In the genomic region with DNA sequence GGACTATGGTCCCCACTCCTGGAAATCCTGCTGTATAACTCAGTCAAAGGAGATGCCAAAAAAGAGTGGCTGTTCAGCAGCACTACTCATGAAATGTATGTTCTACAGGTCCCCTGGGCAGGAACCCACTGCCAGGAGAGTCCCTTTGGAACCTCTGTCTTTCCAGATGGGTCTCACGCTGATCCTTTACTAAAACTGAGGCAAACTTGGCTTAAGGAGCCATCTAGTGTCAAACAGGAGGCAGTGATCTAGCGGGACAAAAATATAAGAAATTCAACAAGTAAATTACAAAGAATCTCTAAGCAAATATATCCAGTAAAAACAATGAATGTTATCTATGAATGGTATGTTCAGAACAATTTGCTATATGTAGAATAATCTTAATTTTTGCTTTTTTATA, we compare ENCODE assay signal across 17 cellular contexts.
DNase-seq lines count a peak whose midpoint lies in the region; ATAC-seq, FAIRE-seq and TF ChIP-seq lines count a peak whose summit lies in the region.
"Had no signal": no experiment of that assay in that cellular context is flagged by ENCODE, and none has a peak within 500 bp of the region (broad histone marks: within the 10 kb centered on the region; RNA-seq: fewer than 3 reads in every experiment).

No MANE protein-coding gene starts in this region.

- H3K4me1 Mint-ChIP-seq in neural progenitor cell = peaks cover 8% of the 10 kb centered on the region
- H3K4me1 Mint-ChIP-seq: immature natural killer cell; stimulated activated naive B cell treated with anti-CD40 and anti-IgM and Interleukin-4, amounts not matched to agents 10 μg/mL and 1 μg/mL and 100 μg/mL, for 72 hours had no signal

- H3K4me3 ChIP-seq in GM12864 (ENCODE audit: low read depth, low read length) = no peak overlapping the region
- no peak overlapping the region for H3K4me3 ChIP-seq in LNCaP clone FGC (ENCODE audit: low read depth, low read length)
- no peak overlapping the region for H3K4me3 ChIP-seq in GM12878
- H3K4me3 ChIP-seq in neural progenitor cell = no peak overlapping the region
- H3K4me3 ChIP-seq: vagina had no signal

- SMC1A ChIA-PET in GM12878 (lab: Charles Lee; ENCODE audit: uncharacterized antibody, unreplicated experiment) = interaction anchor here (1.3 kb wide), 1 partner anchor 218 kb away, joined by 3 read pairs; no protein-coding TSS in a partner anchor

- ATAC-seq in GM12878 (no peak), GM19455 (IDR thresholded peaks at IDR 0.05; ENCODE audit: unreplicated experiment) (no peak)
- ATAC-seq: stimulated activated naive B cell treated with anti-CD40 and anti-IgM and Interleukin-4, amounts not matched to agents 10 μg/mL and 1 μg/mL and 100 μg/mL, for 72 hours had no signal

- H2AFZ ChIP-seq in GM12878 (ENCODE audit: control insufficient read depth, low read depth, low read length) (no peak overlapping the region), neural progenitor cell (replicated peaks) (no peak overlapping the region)

- H3K9me3 Mint-ChIP-seq in neural progenitor cell = no peaks in the 10 kb centered on the region
- H3K9me3 Mint-ChIP-seq: stimulated activated naive B cell treated with anti-CD40 and anti-IgM and Interleukin-4, amounts not matched to agents 10 μg/mL and 1 μg/mL and 100 μg/mL, for 72 hours; T-helper 2 cell treated with Interferon-gamma antibody and Interleukin-4, amounts not matched to agents 5 μg/mL and 100 μg/mL, for 36 hours had no signal

- H3K27ac ChIP-seq in GM12878 (ENCODE audit: control insufficient read depth, insufficient read depth) (no peak overlapping the region), neural progenitor cell (no peak overlapping the region)
- H3K27ac ChIP-seq: vagina had no signal

- DNase-seq in GM12864 (ENCODE audit: low read depth) = no peak
- DNase-seq in LNCaP clone FGC (ENCODE audit: low read depth) = no peak
- DNase-seq in GM12878 (ENCODE audit: low read depth, low spot score) = no peak
- no peak for DNase-seq in neural progenitor cell (ENCODE audit: low spot score)
- DNase-seq in dermis blood vessel endothelial cell = no peak
- DNase-seq in mucosa of gallbladder (ENCODE audit: low spot score) = no peak
- DNase-seq: activated CD4-positive, alpha-beta T cell treated with anti-CD3 and anti-CD28 coated beads, Interleukin-2, amount 50 U/mL, for 4 hours; anterior cingulate cortex; cortex of kidney; immature natural killer cell; mesenchymal stem cell; NCI-H1105 treated with DMSO at 0.1 percent for 48 hours; RPMI8226; stimulated activated naive B cell treated with anti-CD40 and anti-IgM and Interleukin-4, amounts not matched to agents 10 μg/mL and 1 μg/mL and 100 μg/mL, for 72 hours had no signal

- intact Hi-C loops in GM12878 (cut with micrococcal nuclease; ENCODE audit: unreplicated experiment) = no loop called here

- TF ChIP-seq CTCF in GM12864 (IDR thresholded peaks at IDR 0.05; ENCODE audit: low read depth, low read length, missing control alignments) = peak; percentile 11
- 0 out of 2 replicates have a peak, but pooled peaks have one; percentile 13 for TF ChIP-seq CTCF in LNCaP clone FGC (IDR thresholded peaks at IDR 0.05; ENCODE audit: control insufficient read depth, extremely low read depth, insufficient read depth)
- TF ChIP-seq CTCF in GM12878 (IDR thresholded peaks at IDR 0.05 in 2 of 3, conservative IDR thresholded peaks at IDR 0.05 in 1 of 3; ENCODE audit: control insufficient read depth in 2 of 3, extremely low read depth in 1 of 3, insufficient read depth in 1 of 3, low read depth in 3 of 3, low read length in 3 of 3) = 0 out of 6 replicates have a peak, but pooled peaks of 2 of the 3 experiments have one; percentile 1 to 13
- TF ChIP-seq CTCF in neural progenitor cell (IDR thresholded peaks at IDR 0.05) = peak; percentile 42

- H3K9ac ChIP-seq in GM12878 (ENCODE audit: control insufficient read depth, insufficient read depth, low read length) (no peak overlapping the region), neural progenitor cell (no peak overlapping the region)

- TF ChIP-seq POLR2A in GM12878 (IDR thresholded peaks at IDR 0.05; ENCODE audit: low read depth, low read length) = no peak

- H4K20me1 ChIP-seq in GM12878 (ENCODE audit: control insufficient read depth, insufficient read depth) (no peaks in the 10 kb centered on the region), neural progenitor cell (ENCODE audit: low read depth) (no peaks in the 10 kb centered on the region)

- H3K4me1 ChIP-seq in GM12878 (ENCODE audit: control insufficient read depth, insufficient read depth, low read length) (no peaks in the 10 kb centered on the region), neural progenitor cell (peaks cover 6% of the 10 kb centered on the region)

- POLR2A ChIA-PET in GM12878 (lab: Charles Lee) = no interaction called here

- TF ChIP-seq RAD21 in GM12878 (IDR thresholded peaks at IDR 0.05; ENCODE audit: insufficient read depth, low read depth, low read length) = peak; percentile 64

- in situ Hi-C loops in GM12878 (cut with MboI) = no loop called here

- RAD21 ChIA-PET in GM12878 (lab: Charles Lee; ENCODE audit: unreplicated experiment) = no interaction called here

- no TSS peak for BruUV-seq in GM12878 (replicated peaks; lab: Mats Ljungman, UMichigan)

- H3K9me3 ChIP-seq in GM12878 (replicated peaks; ENCODE audit: control insufficient read depth, insufficient read depth, low read length) (no peaks in the 10 kb centered on the region), neural progenitor cell (ENCODE audit: low read depth) (no peaks in the 10 kb centered on the region)
- H3K9me3 ChIP-seq: vagina had no signal

- no peak for FAIRE-seq in GM12878 (lab: Jason Lieb, UNC)

- H3K36me3 ChIP-seq in GM12878 (ENCODE audit: control insufficient read depth in 2 of 2, insufficient read depth in 2 of 2, low read length in 1 of 2) = no peaks in the 10 kb centered on the region
- no peaks in the 10 kb centered on the region for H3K36me3 ChIP-seq in neural progenitor cell
- H3K36me3 ChIP-seq: vagina had no signal

- no peak for TF ChIP-seq EP300 in GM12878 (IDR thresholded peaks at IDR 0.05; ENCODE audit: borderline replicate concordance in 1 of 2, control insufficient read depth in 1 of 2, low read depth in 2 of 2, low read length in 2 of 2)

- 12% methylated on average over 2 of the region's 2 CpGs for WGBS in GM12878 (ENCODE audit: insufficient coverage, insufficient replicate concordance, low lambda C conversion rate, missing lambda C conversion rate)

- CTCF ChIA-PET in GM12878 (lab: Yijun Ruan, JAX) = no interaction called here

- no peak overlapping the region for H3K4me2 ChIP-seq in GM12878 (ENCODE audit: control insufficient read depth, insufficient read depth)
- H3K4me2 ChIP-seq in neural progenitor cell = no peak overlapping the region

- no peaks in the 10 kb centered on the region for H3F3A ChIP-seq in neural progenitor cell (ENCODE audit: low read depth)

- H3K79me2 ChIP-seq in GM12878 (ENCODE audit: control insufficient read depth, insufficient read depth, low read length) = no peaks in the 10 kb centered on the region
- no peaks in the 10 kb centered on the region for H3K79me2 ChIP-seq in neural progenitor cell (ENCODE audit: low read depth)

- H3K4me3 Mint-ChIP-seq in neural progenitor cell = no peak overlapping the region
- H3K4me3 Mint-ChIP-seq: immature natural killer cell; stimulated activated naive B cell treated with anti-CD40 and anti-IgM and Interleukin-4, amounts not matched to agents 10 μg/mL and 1 μg/mL and 100 μg/mL, for 72 hours; T-helper 2 cell treated with Interferon-gamma antibody and Interleukin-4, amounts not matched to agents 5 μg/mL and 100 μg/mL, for 36 hours had no signal

- no peak overlapping the region for H3K27ac Mint-ChIP-seq in neural progenitor cell
- H3K27ac Mint-ChIP-seq: immature natural killer cell; stimulated activated naive B cell treated with anti-CD40 and anti-IgM and Interleukin-4, amounts not matched to agents 10 μg/mL and 1 μg/mL and 100 μg/mL, for 72 hours; T-helper 2 cell treated with Interferon-gamma antibody and Interleukin-4, amounts not matched to agents 5 μg/mL and 100 μg/mL, for 36 hours had no signal

- H3K27me3 ChIP-seq in GM12878 (replicated peaks in 1 of 2; ENCODE audit: control insufficient read depth in 2 of 2, insufficient read depth in 2 of 2, low read length in 1 of 2) (no peaks in the 10 kb centered on the region), neural progenitor cell (no peaks in the 10 kb centered on the region)
- H3K27me3 ChIP-seq: vagina had no signal

- H3K36me3 Mint-ChIP-seq in neural progenitor cell = no peaks in the 10 kb centered on the region
- H3K36me3 Mint-ChIP-seq: immature natural killer cell; stimulated activated naive B cell treated with anti-CD40 and anti-IgM and Interleukin-4, amounts not matched to agents 10 μg/mL and 1 μg/mL and 100 μg/mL, for 72 hours had no signal

- H3K27me3 Mint-ChIP-seq in neural progenitor cell (ENCODE audit: insufficient read depth, low read depth) = no peaks in the 10 kb centered on the region
- H3K27me3 Mint-ChIP-seq: stimulated activated naive B cell treated with anti-CD40 and anti-IgM and Interleukin-4, amounts not matched to agents 10 μg/mL and 1 μg/mL and 100 μg/mL, for 72 hours had no signal

TF ChIP-seq in GM12878, 131 proteins besides CTCF, POLR2A, EP300 and RAD21:
- no peak for TF ChIP-seq ESRRA (IDR thresholded peaks at IDR 0.05; ENCODE audit: low read length)
- TF ChIP-seq SMC3 (IDR thresholded peaks at IDR 0.05; ENCODE audit: borderline replicate concordance, low read length) = peak; percentile 21; the same call in 1 of the 2 replicates
- no peak for TF ChIP-seq SRF (IDR thresholded peaks at IDR 0.05; ENCODE audit: low read depth in 2 of 2, low read length in 2 of 2)
